8 cellular contexts compared by ENCODE assay signal in genomic region chr2:84939426-84940087, GRCh38. TPM values are rescaled to one million over a fixed set of nuclear protein-coding genes. Genes with fewer than 3 reads are reported as not detected.
DNase-seq lines count a peak whose midpoint lies in the region; ATAC-seq and TF ChIP-seq lines count a peak whose summit lies in the region.

No MANE protein-coding gene starts in this region.

- WGBS in trophoblast cell (ENCODE audit: extremely low coverage, insufficient coverage, insufficient read length) = no CpG with 5 or more reads among the region's 9 CpGs

- H2AK5ac ChIP-seq in trophoblast cell (ENCODE audit: low read length) = no peak overlapping the region

- peak overlapping the region; percentile 94 for H3K27ac Mint-ChIP-seq in stimulated activated memory B cell treated with anti-CD40 and anti-IgM and Interleukin-4, amounts not matched to agents 10 μg/mL and 1 μg/mL and 100 μg/mL, for 72 hours

- H3K9ac ChIP-seq in trophoblast cell (ENCODE audit: low read length) = no peak overlapping the region

- H3K27ac ChIP-seq in foreskin keratinocyte (peak overlapping the region; percentile 6), trophoblast cell (ENCODE audit: low read depth, low read length) (no peak overlapping the region)

- no peaks in the 10 kb centered on the region for H3K27me3 Mint-ChIP-seq in stimulated activated memory B cell treated with anti-CD40 and anti-IgM and Interleukin-4, amounts not matched to agents 10 μg/mL and 1 μg/mL and 100 μg/mL, for 72 hours

- H3K4me2 ChIP-seq in trophoblast cell (ENCODE audit: low read length) = no peak overlapping the region

- no peak overlapping the region for H3K4me3 ChIP-seq in trophoblast cell (ENCODE audit: low read depth, low read length)

- no peak overlapping the region for H2BK120ac ChIP-seq in trophoblast cell (ENCODE audit: insufficient read depth, low read length, poor library complexity)

- H4K91ac ChIP-seq in trophoblast cell (ENCODE audit: low read depth, low read length) = no peak overlapping the region

- H3K9me3 ChIP-seq in trophoblast cell (ENCODE audit: insufficient read depth, low read depth, low read length) = no peaks in the 10 kb centered on the region

- H3K27me3 ChIP-seq in foreskin keratinocyte = no peaks in the 10 kb centered on the region
- no peaks in the 10 kb centered on the region for H3K27me3 ChIP-seq in trophoblast cell (ENCODE audit: insufficient read depth, low read length)

- no peak for TF ChIP-seq CTCF in foreskin keratinocyte (conservative IDR thresholded peaks at IDR 0.05)

- no peaks in the 10 kb centered on the region for H3K36me3 ChIP-seq in trophoblast cell (ENCODE audit: control insufficient read depth in 1 of 2, insufficient read depth in 2 of 2, low read length in 2 of 2)

- no peaks in the 10 kb centered on the region for H3K9me3 Mint-ChIP-seq in stimulated activated memory B cell treated with anti-CD40 and anti-IgM and Interleukin-4, amounts not matched to agents 10 μg/mL and 1 μg/mL and 100 μg/mL, for 72 hours

- H2BK12ac ChIP-seq in trophoblast cell (ENCODE audit: low read length) = no peak overlapping the region

- H3K79me1 ChIP-seq in trophoblast cell (ENCODE audit: low read length) = no peaks in the 10 kb centered on the region

- no peak overlapping the region for H3K14ac ChIP-seq in trophoblast cell (ENCODE audit: low read length)

- H3K4me1 ChIP-seq in foreskin keratinocyte (peaks cover 8% of the 10 kb centered on the region), trophoblast cell (ENCODE audit: control insufficient read depth in 1 of 2, insufficient read depth in 2 of 2, low read length in 2 of 2) (peaks cover 0 to 4% of the 10 kb centered on the region in 2 experiments)

- H4K12ac ChIP-seq in trophoblast cell (ENCODE audit: low read depth, low read length) = no peak overlapping the region

- H3K79me2 ChIP-seq in trophoblast cell (ENCODE audit: control insufficient read depth, insufficient read depth, low read length, poor library complexity) = no peaks in the 10 kb centered on the region

- peaks cover 49% of the 10 kb centered on the region for H3K4me1 Mint-ChIP-seq in stimulated activated memory B cell treated with anti-CD40 and anti-IgM and Interleukin-4, amounts not matched to agents 10 μg/mL and 1 μg/mL and 100 μg/mL, for 72 hours

- H2BK5ac ChIP-seq in trophoblast cell (ENCODE audit: low read depth, low read length, poor library complexity) = no peak overlapping the region

- H2AFZ ChIP-seq in trophoblast cell (ENCODE audit: insufficient read depth, low read length, poor library complexity) = no peak overlapping the region

- H3K18ac ChIP-seq in trophoblast cell (ENCODE audit: low read length) = no peak overlapping the region

- H3K4ac ChIP-seq in trophoblast cell (ENCODE audit: low read depth, low read length) = no peak overlapping the region

- no peak overlapping the region for H3K23ac ChIP-seq in trophoblast cell (ENCODE audit: low read length)

- DNase-seq in activated CD4-positive, CD25-positive, alpha-beta regulatory T cell treated with anti-CD3 and anti-CD28 coated beads, Interleukin-2, amount 50 U/mL, for 16 hours (ENCODE audit: low read depth, low spot score) = peak; percentile 47
- DNase-seq in foreskin keratinocyte (no peak), DMS153 treated with DMSO at 0.1 percent for 48 hours (lab: John Stamatoyannopoulos, UW; ENCODE audit: unreplicated experiment) (no peak), NCI-H526 treated with DMSO at 0.1 percent for 48 hours (lab: John Stamatoyannopoulos, UW) (no peak), trophoblast cell (no peak)

- no peak overlapping the region for H4K8ac ChIP-seq in trophoblast cell (ENCODE audit: low read depth, low read length)

- ATAC-seq in GM19351 (IDR thresholded peaks at IDR 0.05; ENCODE audit: unreplicated experiment) (peak; percentile 67), HG03342 (IDR thresholded peaks at IDR 0.05; ENCODE audit: unreplicated experiment) (peak; percentile 72), foreskin keratinocyte (peak; percentile 28)
- peak; percentile 98 for ATAC-seq in stimulated activated memory B cell treated with anti-CD40 and anti-IgM and Interleukin-4, amounts not matched to agents 10 μg/mL and 1 μg/mL and 100 μg/mL, for 72 hours

- peak overlapping the region; percentile 77 for H3K4me3 Mint-ChIP-seq in stimulated activated memory B cell treated with anti-CD40 and anti-IgM and Interleukin-4, amounts not matched to agents 10 μg/mL and 1 μg/mL and 100 μg/mL, for 72 hours

- H3K36me3 Mint-ChIP-seq in stimulated activated memory B cell treated with anti-CD40 and anti-IgM and Interleukin-4, amounts not matched to agents 10 μg/mL and 1 μg/mL and 100 μg/mL, for 72 hours = no peaks in the 10 kb centered on the region

RNA-seq across cellular contexts. Expression of gene KCMF1, which starts 31.4 kb away (rescaled TPM):
- 67.3 and 68.2 TPM in 2 replicates for total RNA-seq in foreskin keratinocyte
- 37.8 and 42.1 TPM in 2 replicates for polyA plus RNA-seq in foreskin keratinocyte
- 43.3 and 44.7 TPM in 2 replicates for polyA plus RNA-seq in trophoblast cell (2013)

RNA-seq across cellular contexts. Expression of gene TMSB10, which starts 34.1 kb away (rescaled TPM):
- total RNA-seq in foreskin keratinocyte = 7,809 and 8,573 TPM in 2 replicates
- polyA plus RNA-seq in foreskin keratinocyte = 12,196 and 12,994 TPM in 2 replicates
- polyA plus RNA-seq in trophoblast cell (2013) = 2,539 and 2,657 TPM in 2 replicates

RNA-seq across cellular contexts. Expression of gene TRABD2A, which starts 58.7 kb away (rescaled TPM):
- 1.1 and 1.5 TPM in 2 replicates for total RNA-seq in foreskin keratinocyte
- polyA plus RNA-seq in foreskin keratinocyte = 0.45 and 1.6 TPM in 2 replicates
- 10.7 and 12.4 TPM in 2 replicates for polyA plus RNA-seq in trophoblast cell (2013)

Comparison
In these comparisons a context has a peak if more than half of its experiments do, and no peak if none do; other contexts are left out.
1. ATAC-seq: peak in every context shown above with its lines; median percentile 98 in stimulated activated memory B cell treated with anti-CD40 and anti-IgM and Interleukin-4, amounts not matched to agents 10 μg/mL and 1 μg/mL and 100 μg/mL, for 72 hours; 72 in HG03342; 67 in GM19351; 28 in foreskin keratinocyte.